In genomic region chr11:115637842-115638241, GRCh38 we compare ENCODE assay signal across 25 cellular contexts.
"Had no signal": no experiment of that assay in that cellular context is flagged by ENCODE, and none has a peak within 500 bp of the region (broad histone marks: within the 10 kb centered on the region; RNA-seq: fewer than 3 reads in every experiment).

No MANE protein-coding gene starts in this region.

- H3K27me3 ChIP-seq: brain microvascular endothelial cell, cardiac muscle cell had no signal

- H3K27ac Mint-ChIP-seq: activated CD4-positive, alpha-beta memory T cell treated with anti-CD3 and anti-CD28 coated beads for 36 hours; activated CD4-positive, alpha-beta T cell treated with anti-CD3 and anti-CD28 coated beads, Interleukin-2, amount 10 ng/mL, durations not matched to agents 7 days and 5 days; activated naive CD4-positive, alpha-beta T cell treated with anti-CD3 and anti-CD28 coated beads for 36 hours; activated naive CD8-positive, alpha-beta T cell had no signal

- H3K4me1 Mint-ChIP-seq: activated CD4-positive, alpha-beta T cell treated with anti-CD3 and anti-CD28 coated beads, Interleukin-2, amount 10 ng/mL, durations not matched to agents 7 days and 5 days had no signal

- H3K4me3 Mint-ChIP-seq: activated CD4-positive, alpha-beta memory T cell treated with anti-CD3 and anti-CD28 coated beads for 36 hours; activated CD4-positive, alpha-beta T cell treated with anti-CD3 and anti-CD28 coated beads, Interleukin-2, amount 10 ng/mL, durations not matched to agents 7 days and 5 days; activated naive CD4-positive, alpha-beta T cell treated with anti-CD3 and anti-CD28 coated beads for 36 hours; activated naive CD8-positive, alpha-beta T cell; activated T-cell treated with anti-CD3 and anti-CD28 coated beads, Interleukin-2, amount 50 U/mL, for 4 hours had no signal

- H3K36me3 ChIP-seq: brain microvascular endothelial cell, cardiac muscle cell had no signal

- H3K36me3 Mint-ChIP-seq: activated CD4-positive, alpha-beta memory T cell treated with anti-CD3 and anti-CD28 coated beads for 36 hours; activated naive CD8-positive, alpha-beta T cell had no signal

- H3K27me3 Mint-ChIP-seq: activated CD4-positive, alpha-beta memory T cell treated with anti-CD3 and anti-CD28 coated beads for 36 hours; activated CD4-positive, alpha-beta T cell treated with anti-CD3 and anti-CD28 coated beads, Interleukin-2, amount 10 ng/mL, durations not matched to agents 7 days and 5 days had no signal

- ATAC-seq: activated T-cell treated with anti-CD3 and anti-CD28 coated beads, Interleukin-2, amount 50 U/mL, for 4 hours; PC-3 had no signal

- DNase-seq: activated CD4-positive, alpha-beta memory T cell treated with anti-CD3 and anti-CD28 coated beads for 36 hours; activated CD4-positive, alpha-beta T cell treated with anti-CD3 and anti-CD28 coated beads, Interleukin-2, amount 10 ng/mL, durations not matched to agents 7 days and 5 days; activated CD4-positive, CD25-positive, alpha-beta regulatory T cell; activated CD8-positive, alpha-beta memory T cell treated with anti-CD3 and anti-CD28 coated beads for 24 hours; activated effector memory CD4-positive, alpha-beta T cell treated with anti-CD3 and anti-CD28 coated beads, Interleukin-2, amount 50 U/mL, for 16 hours; activated naive CD4-positive, alpha-beta T cell treated with anti-CD3 and anti-CD28 coated beads for 36 hours; activated T-cell treated with anti-CD3 and anti-CD28 coated beads, Interleukin-2, amount 50 U/mL, for 4 hours; brain microvascular endothelial cell; Karpas-422; MM.1S; NCI-H1105; NCI-H1436; NCI-H1694 treated with DMSO at 0.1 percent for 48 hours; NCI-H2029 treated with DMSO at 0.1 percent for 48 hours; NCI-H345; NCI-H510A; NCI-H526 treated with DMSO at 0.1 percent for 48 hours; NK-92 treated with Interleukin-12 subunit alpha and Interleukin-12 subunit beta, amount 100 ng/mL, for 24 hours; PC-3; SIG-M5; T-helper 1 cell had no signal

- H3K9me3 Mint-ChIP-seq: activated CD4-positive, alpha-beta memory T cell treated with anti-CD3 and anti-CD28 coated beads for 36 hours; activated T-cell treated with anti-CD3 and anti-CD28 coated beads, Interleukin-2, amount 50 U/mL, for 4 hours had no signal

- H3K4me3 ChIP-seq: cardiac muscle cell, SK-N-MC had no signal

- H3K27ac ChIP-seq: brain microvascular endothelial cell, cardiac muscle cell, SK-N-MC, VCaP had no signal
